In genomic region chr10:79488303-79488702, GRCh38 we compare ENCODE assay signal across 9 cellular contexts. TPM values are rescaled to one million over a fixed set of nuclear protein-coding genes. Genes with fewer than 3 reads are reported as not detected.
DNase-seq lines count a peak whose midpoint lies in the region; ATAC-seq, FAIRE-seq and TF ChIP-seq lines count a peak whose summit lies in the region.
"Had no signal": no experiment of that assay in that cellular context is flagged by ENCODE, and none has a peak within 500 bp of the region (broad histone marks: within the 10 kb centered on the region; RNA-seq: fewer than 3 reads in every experiment).

No MANE protein-coding gene starts in this region.

- no peaks in the 10 kb centered on the region for H4K20me1 ChIP-seq in astrocyte (ENCODE audit: insufficient read depth, low read length)

- ATAC-seq in right cardiac atrium, result peak; percentile 80 to 87
- ATAC-seq in natural killer cell treated with Interleukin-12 subunit alpha and Interleukin-12 subunit beta and Interleukin-15 and Interleukin-18, amount 100 ng/mL, for 72 hours, result no peak
- ATAC-seq in effector memory CD8-positive, alpha-beta T cell (replicated peaks), result no peak

- H3K4me3 ChIP-seq in astrocyte (ENCODE audit: insufficient read depth, low read depth, low read length) (no peak overlapping the region), right cardiac atrium (ENCODE audit: low read length) (no peak overlapping the region), skeletal muscle cell (ENCODE audit: low read depth, low read length) (no peak overlapping the region)

- intact Hi-C loops in right cardiac atrium (cut with DNase I), result loop anchor here in 2 of 4 donors (5.0 kb wide), 2 partner anchors 111 to 116 kb away; no protein-coding TSS in a partner anchor

- peaks cover 8% of the 10 kb centered on the region for H3K27me3 Mint-ChIP-seq in astrocyte (ENCODE audit: low read depth, unreplicated experiment)
- H3K27me3 Mint-ChIP-seq in natural killer cell treated with Interleukin-12 subunit alpha and Interleukin-12 subunit beta and Interleukin-15 and Interleukin-18, amount 100 ng/mL, for 72 hours, result no peaks in the 10 kb centered on the region
- peaks cover 0 to 15% of the 10 kb centered on the region in 2 donors for H3K27me3 Mint-ChIP-seq in effector memory CD8-positive, alpha-beta T cell
- peaks cover 30% of the 10 kb centered on the region for H3K27me3 Mint-ChIP-seq in activated naive CD4-positive, alpha-beta T cell treated with anti-CD3 and anti-CD28 coated beads, Interleukin-2, amount 10 ng/mL, durations not matched to agents 7 days and 5 days

- H3K27ac Mint-ChIP-seq in astrocyte (ENCODE audit: unreplicated experiment), result peak overlapping the region; percentile 96
- H3K27ac Mint-ChIP-seq in natural killer cell treated with Interleukin-12 subunit alpha and Interleukin-12 subunit beta and Interleukin-15 and Interleukin-18, amount 100 ng/mL, for 72 hours, result no peak overlapping the region
- H3K27ac Mint-ChIP-seq in effector memory CD8-positive, alpha-beta T cell, result no peak overlapping the region
- H3K27ac Mint-ChIP-seq in activated naive CD4-positive, alpha-beta T cell treated with anti-CD3 and anti-CD28 coated beads, Interleukin-2, amount 10 ng/mL, durations not matched to agents 7 days and 5 days, result no peak overlapping the region
- H3K27ac Mint-ChIP-seq: activated naive CD8-positive, alpha-beta T cell treated with anti-CD3 and anti-CD28 coated beads, Interleukin-2, amount 10 ng/mL, durations not matched to agents 7 days and 5 days had no signal

- peaks cover 38% of the 10 kb centered on the region for H3K4me1 Mint-ChIP-seq in astrocyte (ENCODE audit: low read depth, unreplicated experiment)
- no peaks in the 10 kb centered on the region for H3K4me1 Mint-ChIP-seq in natural killer cell treated with Interleukin-12 subunit alpha and Interleukin-12 subunit beta and Interleukin-15 and Interleukin-18, amount 100 ng/mL, for 72 hours (ENCODE audit: low read depth in 2 of 2)
- no peaks in the 10 kb centered on the region for H3K4me1 Mint-ChIP-seq in effector memory CD8-positive, alpha-beta T cell (ENCODE audit: low read depth in 2 of 2)
- no peaks in the 10 kb centered on the region for H3K4me1 Mint-ChIP-seq in activated naive CD4-positive, alpha-beta T cell treated with anti-CD3 and anti-CD28 coated beads, Interleukin-2, amount 10 ng/mL, durations not matched to agents 7 days and 5 days

- peaks cover 2% of the 10 kb centered on the region for H3K27me3 ChIP-seq in astrocyte (ENCODE audit: insufficient read depth, low read length)
- H3K27me3 ChIP-seq in right cardiac atrium (ENCODE audit: control insufficient read depth, insufficient read depth), result no peaks in the 10 kb centered on the region

- H3K9me3 ChIP-seq in astrocyte (ENCODE audit: insufficient read depth, low read depth, low read length), result no peaks in the 10 kb centered on the region
- no peaks in the 10 kb centered on the region for H3K9me3 ChIP-seq in right cardiac atrium (ENCODE audit: control insufficient read depth, low read length)

- H3K9me3 Mint-ChIP-seq in astrocyte (ENCODE audit: unreplicated experiment), result no peaks in the 10 kb centered on the region
- no peaks in the 10 kb centered on the region for H3K9me3 Mint-ChIP-seq in natural killer cell treated with Interleukin-12 subunit alpha and Interleukin-12 subunit beta and Interleukin-15 and Interleukin-18, amount 100 ng/mL, for 72 hours
- H3K9me3 Mint-ChIP-seq in effector memory CD8-positive, alpha-beta T cell, result no peaks in the 10 kb centered on the region
- H3K9me3 Mint-ChIP-seq in activated naive CD4-positive, alpha-beta T cell treated with anti-CD3 and anti-CD28 coated beads, Interleukin-2, amount 10 ng/mL, durations not matched to agents 7 days and 5 days, result no peaks in the 10 kb centered on the region
- H3K9me3 Mint-ChIP-seq: activated naive CD8-positive, alpha-beta T cell treated with anti-CD3 and anti-CD28 coated beads, Interleukin-2, amount 10 ng/mL, durations not matched to agents 7 days and 5 days had no signal

- DNase-seq in GM04503 (ENCODE audit: low read depth) (peak; percentile 78), astrocyte (ENCODE audit: low read depth) (peak; percentile 88), right cardiac atrium (peak; percentile 82 to 90 (median 83)), skeletal muscle cell (ENCODE audit: low read depth) (peak; percentile 74)
- no peak for DNase-seq in activated CD8-positive, alpha-beta memory T cell treated with anti-CD3 and anti-CD28 coated beads for 24 hours
- no peak for DNase-seq in natural killer cell treated with Interleukin-12 subunit alpha and Interleukin-12 subunit beta and Interleukin-15 and Interleukin-18, amount 100 ng/mL, for 72 hours (ENCODE audit: low spot score)
- DNase-seq in effector memory CD8-positive, alpha-beta T cell, result no peak
- no peak for DNase-seq in activated naive CD4-positive, alpha-beta T cell treated with anti-CD3 and anti-CD28 coated beads, Interleukin-2, amount 10 ng/mL, durations not matched to agents 7 days and 5 days
- DNase-seq: activated naive CD8-positive, alpha-beta T cell treated with anti-CD3 and anti-CD28 coated beads, Interleukin-2, amount 10 ng/mL, durations not matched to agents 7 days and 5 days had no signal

- H3K36me3 Mint-ChIP-seq in astrocyte (ENCODE audit: low read depth, unreplicated experiment), result no peaks in the 10 kb centered on the region
- no peaks in the 10 kb centered on the region for H3K36me3 Mint-ChIP-seq in natural killer cell treated with Interleukin-12 subunit alpha and Interleukin-12 subunit beta and Interleukin-15 and Interleukin-18, amount 100 ng/mL, for 72 hours
- peaks cover 3% of the 10 kb centered on the region for H3K36me3 Mint-ChIP-seq in effector memory CD8-positive, alpha-beta T cell (ENCODE audit: insufficient read depth)
- no peaks in the 10 kb centered on the region for H3K36me3 Mint-ChIP-seq in activated naive CD4-positive, alpha-beta T cell treated with anti-CD3 and anti-CD28 coated beads, Interleukin-2, amount 10 ng/mL, durations not matched to agents 7 days and 5 days
- H3K36me3 Mint-ChIP-seq: activated naive CD8-positive, alpha-beta T cell treated with anti-CD3 and anti-CD28 coated beads, Interleukin-2, amount 10 ng/mL, durations not matched to agents 7 days and 5 days had no signal

- H3K4me3 Mint-ChIP-seq in astrocyte (ENCODE audit: unreplicated experiment), result peak overlapping the region; percentile 51
- H3K4me3 Mint-ChIP-seq in natural killer cell treated with Interleukin-12 subunit alpha and Interleukin-12 subunit beta and Interleukin-15 and Interleukin-18, amount 100 ng/mL, for 72 hours, result no peak overlapping the region
- no peak overlapping the region for H3K4me3 Mint-ChIP-seq in effector memory CD8-positive, alpha-beta T cell
- H3K4me3 Mint-ChIP-seq in activated naive CD4-positive, alpha-beta T cell treated with anti-CD3 and anti-CD28 coated beads, Interleukin-2, amount 10 ng/mL, durations not matched to agents 7 days and 5 days, result no peak overlapping the region
- H3K4me3 Mint-ChIP-seq: activated naive CD8-positive, alpha-beta T cell treated with anti-CD3 and anti-CD28 coated beads, Interleukin-2, amount 10 ng/mL, durations not matched to agents 7 days and 5 days had no signal

- H3K79me2 ChIP-seq in astrocyte (ENCODE audit: insufficient read depth, low read length), result no peaks in the 10 kb centered on the region

- peak overlapping the region; percentile 71 for H3K4me2 ChIP-seq in astrocyte (ENCODE audit: low read length)

- CTCF ChIA-PET in activated naive CD4-positive, alpha-beta T cell treated with anti-CD3 and anti-CD28 coated beads, Interleukin-2, amount 10 ng/mL, durations not matched to agents 7 days and 5 days (lab: Charles Lee), result interaction anchor here (0.9 to 3.8 kb wide), 9 partner anchors 8 to 196 kb away, joined by 3 to 35 read pairs (median 5); no protein-coding TSS in a partner anchor

- H3K36me3 ChIP-seq in astrocyte (ENCODE audit: insufficient read depth, low read length), result no peaks in the 10 kb centered on the region

- H2AFZ ChIP-seq in astrocyte (ENCODE audit: low read depth, low read length), result peak overlapping the region; percentile 66

- WGBS in right cardiac atrium, result 64% methylated on average over 5 of the region's 5 CpGs

- TF ChIP-seq CTCF in astrocyte (IDR thresholded peaks at IDR 0.05; ENCODE audit: insufficient read depth, low read depth, low read length), result no peak

- H3K9ac ChIP-seq in astrocyte (ENCODE audit: low read length), result peak overlapping the region; percentile 51

- peak overlapping the region; percentile 76 for H3K27ac ChIP-seq in astrocyte (ENCODE audit: low read depth, low read length)
- H3K27ac ChIP-seq in right cardiac atrium (ENCODE audit: low read length), result peak overlapping the region; percentile 49

- peak; percentile 82 for FAIRE-seq in astrocyte (lab: Jason Lieb, UNC)

- peaks cover 32% of the 10 kb centered on the region for H3K4me1 ChIP-seq in astrocyte (ENCODE audit: insufficient read depth, low read length)
- peaks cover 6% of the 10 kb centered on the region for H3K4me1 ChIP-seq in right cardiac atrium (ENCODE audit: control insufficient read depth, insufficient read depth, low read length)

RNA-seq across cellular contexts. Expression of gene EIF5AL1, which starts 24.0 kb away (rescaled TPM):
- total RNA-seq in astrocyte (1.0 and 1.1 TPM in 2 replicates), right cardiac atrium (under 1 TPM in 3 of 4 donors, not detected in 1; 0.09 to 0.57 (median 0.19) TPM)
- 0.45 TPM for polyA plus RNA-seq in right cardiac atrium
- 1 to 10 TPM in 1 of 2 donors, under 1 TPM in 1; 0.11 to 4.8 TPM for total RNA-seq in natural killer cell treated with Interleukin-12 subunit alpha and Interleukin-12 subunit beta and Interleukin-15 and Interleukin-18, amount 100 ng/mL, for 72 hours

RNA-seq across cellular contexts. Expression of gene ZCCHC24, which starts 42.9 kb away (rescaled TPM):
- total RNA-seq in astrocyte (21.4 and 26.2 TPM in 2 replicates), right cardiac atrium (10 to 100 TPM; 60.4 to 75.3 (median 63.8) TPM)
- 31.3 TPM for polyA plus RNA-seq in right cardiac atrium
- 1 to 10 TPM in 1 of 2 donors, under 1 TPM in 1; 0.73 to 1.3 TPM for total RNA-seq in natural killer cell treated with Interleukin-12 subunit alpha and Interleukin-12 subunit beta and Interleukin-15 and Interleukin-18, amount 100 ng/mL, for 72 hours

Comparison
In these comparisons a context has a peak if more than half of its experiments do, and no peak if none do; other contexts are left out.
1. DNase-seq: peak in GM04503 (single experiment), astrocyte (single experiment), right cardiac atrium (3 of 3) and skeletal muscle cell (single experiment); none in activated CD8-positive, alpha-beta memory T cell treated with anti-CD3 and anti-CD28 coated beads for 24 hours (single experiment), natural killer cell treated with Interleukin-12 subunit alpha and Interleukin-12 subunit beta and Interleukin-15 and Interleukin-18, amount 100 ng/mL, for 72 hours (single experiment), effector memory CD8-positive, alpha-beta T cell (0 of 3) and activated naive CD4-positive, alpha-beta T cell treated with anti-CD3 and anti-CD28 coated beads, Interleukin-2, amount 10 ng/mL, durations not matched to agents 7 days and 5 days (single experiment).
2. ATAC-seq: peak in right cardiac atrium (2 of 2); none in natural killer cell treated with Interleukin-12 subunit alpha and Interleukin-12 subunit beta and Interleukin-15 and Interleukin-18, amount 100 ng/mL, for 72 hours (0 of 2) and effector memory CD8-positive, alpha-beta T cell (single experiment).